Comparison of ENCODE assay signal across 9 cellular contexts in genomic region chrX:101462892-101463291, GRCh38. TPM values are rescaled to one million over a fixed set of nuclear protein-coding genes. Genes with fewer than 3 reads are reported as not detected.
DNase-seq lines count a peak whose midpoint lies in the region; ATAC-seq and TF ChIP-seq lines count a peak whose summit lies in the region.
"Had no signal": no experiment of that assay in that cellular context is flagged by ENCODE, and none has a peak within 500 bp of the region (broad histone marks: within the 10 kb centered on the region; RNA-seq: fewer than 3 reads in every experiment).

No MANE protein-coding gene starts in this region.

- CTCF ChIA-PET in A673 (lab: Charles Lee): no interaction called here
- CTCF ChIA-PET in CD8-positive, alpha-beta T cell (lab: Charles Lee): no interaction called here

- no TSS peak for BruUV-seq in A673 (replicated peaks; lab: Mats Ljungman, UMichigan)

- H3K4me3 ChIP-seq in A673 (ENCODE audit: low read depth, low read length, poor library complexity, severe bottlenecking) (no peak overlapping the region), epithelial cell of proximal tubule (ENCODE audit: low read depth, low read length) (no peak overlapping the region)
- no peak overlapping the region for H3K4me3 ChIP-seq in CD8-positive, alpha-beta T cell (ENCODE audit: low read depth, low read length)
- H3K4me3 ChIP-seq: skin epidermis had no signal

- intact Hi-C loops in A673 (cut with micrococcal nuclease; ENCODE audit: unreplicated experiment): no loop called here
- intact Hi-C loops in CD8-positive, alpha-beta T cell (cut with DNase I, micrococcal nuclease): no loop called here

- no peaks in the 10 kb centered on the region for H3K4me1 Mint-ChIP-seq in CD8-positive, alpha-beta T cell (ENCODE audit: low read depth)

- POLR2A ChIA-PET in A673 (lab: Charles Lee; ENCODE audit: low non-redundant PET): no interaction called here
- POLR2A ChIA-PET in CD8-positive, alpha-beta T cell (lab: Charles Lee): no interaction called here

- H3K27me3 ChIP-seq in A673 (replicated peaks; ENCODE audit: insufficient read depth, low read depth, low read length, poor library complexity): no peaks in the 10 kb centered on the region
- no peaks in the 10 kb centered on the region for H3K27me3 ChIP-seq in CD8-positive, alpha-beta T cell (ENCODE audit: insufficient read depth, low read length)

- H3K4me1 ChIP-seq in A673 (ENCODE audit: insufficient read depth, low read length, poor library complexity, severe bottlenecking): no peaks in the 10 kb centered on the region
- no peaks in the 10 kb centered on the region for H3K4me1 ChIP-seq in CD8-positive, alpha-beta T cell (ENCODE audit: insufficient read depth, low read length)

- no peak overlapping the region for H3K4me3 Mint-ChIP-seq in CD8-positive, alpha-beta T cell

- TF ChIP-seq CTCF in A673 (conservative IDR thresholded peaks at IDR 0.05; ENCODE audit: low read depth, low read length) (peak; percentile 48), epithelial cell of proximal tubule (conservative IDR thresholded peaks at IDR 0.05; ENCODE audit: low read depth, low read length) (peak; percentile 44)
- no peak for TF ChIP-seq CTCF in CD8-positive, alpha-beta T cell (IDR thresholded peaks at IDR 0.05)

- H3K36me3 Mint-ChIP-seq in CD8-positive, alpha-beta T cell: peaks cover 13% of the 10 kb centered on the region

- ATAC-seq in GM21529 (IDR thresholded peaks at IDR 0.05; ENCODE audit: unreplicated experiment): peak; percentile 65
- no peak for ATAC-seq in CD8-positive, alpha-beta T cell

- H3K27me3 Mint-ChIP-seq in CD8-positive, alpha-beta T cell (ENCODE audit: low read depth): no peaks in the 10 kb centered on the region

- no peaks in the 10 kb centered on the region for H3K9me3 Mint-ChIP-seq in CD8-positive, alpha-beta T cell

- DNase-seq in A673 (ENCODE audit: low spot score) (peak; percentile 36), NCI-H446 (lab: John Stamatoyannopoulos, UW) (peak; percentile 21 to 39), epithelial cell of proximal tubule (ENCODE audit: low read depth) (no peak), 8988T (no peak)
- no peak for DNase-seq in CD8-positive, alpha-beta T cell
- DNase-seq in activated CD4-positive, alpha-beta T cell treated with anti-CD3 and anti-CD28 coated beads for 4 hours: no peak
- no peak for DNase-seq in activated T-cell treated with anti-CD3 and anti-CD28 coated beads, Interleukin-2, amount 50 U/mL, for 48 hours

- no peaks in the 10 kb centered on the region for H3K9me3 ChIP-seq in A673 (ENCODE audit: low read depth, low read length, poor library complexity, severe bottlenecking)
- no peaks in the 10 kb centered on the region for H3K9me3 ChIP-seq in CD8-positive, alpha-beta T cell (ENCODE audit: low read length)

- no peak overlapping the region for H3K27ac Mint-ChIP-seq in CD8-positive, alpha-beta T cell

- H3K36me3 ChIP-seq in A673 (ENCODE audit: insufficient read depth, low read length, poor library complexity, severe bottlenecking): no peaks in the 10 kb centered on the region
- no peaks in the 10 kb centered on the region for H3K36me3 ChIP-seq in CD8-positive, alpha-beta T cell (ENCODE audit: insufficient read depth, low read length)

- no peak overlapping the region for H3K27ac ChIP-seq in A673 (ENCODE audit: low read depth, low read length, poor library complexity, severe bottlenecking)
- no peak overlapping the region for H3K27ac ChIP-seq in CD8-positive, alpha-beta T cell (ENCODE audit: low read depth, low read length)
- H3K27ac ChIP-seq: skin epidermis had no signal

RNA-seq across cellular contexts. Expression of gene ARMCX4, which starts 22.4 kb away (rescaled TPM):
- total RNA-seq in A673 (2021) (12.0 and 13.3 TPM in 2 replicates), epithelial cell of proximal tubule (0.65 and 1.6 TPM in 2 replicates)
- total RNA-seq in CD8-positive, alpha-beta T cell: 10 to 100 TPM; 13.3 to 13.4 TPM

RNA-seq across cellular contexts. Expression of gene HNRNPH2, which starts 54.9 kb away (rescaled TPM):
- total RNA-seq in A673 (2021) (46.0 and 48.8 TPM in 2 replicates), epithelial cell of proximal tubule (47.2 and 67.8 TPM in 2 replicates)
- total RNA-seq in CD8-positive, alpha-beta T cell: 10 to 100 TPM; 43.2 to 47.3 TPM

RNA-seq across cellular contexts. Expression of gene GLA, which starts 55.2 kb away (rescaled TPM):
- total RNA-seq in A673 (2021): 50.2 and 61.8 TPM in 2 replicates
- 53.3 and 61.6 TPM in 2 replicates for total RNA-seq in epithelial cell of proximal tubule
- 10 to 100 TPM; 31.7 to 32.0 TPM for total RNA-seq in CD8-positive, alpha-beta T cell

Comparison
In these comparisons a context has a peak if more than half of its experiments do, and no peak if none do; other contexts are left out.
1. DNase-seq: peak in A673 (single experiment) and NCI-H446 (2 of 2); none in epithelial cell of proximal tubule (single experiment), CD8-positive, alpha-beta T cell (0 of 7), 8988T (single experiment), activated CD4-positive, alpha-beta T cell treated with anti-CD3 and anti-CD28 coated beads for 4 hours (0 of 2) and activated T-cell treated with anti-CD3 and anti-CD28 coated beads, Interleukin-2, amount 50 U/mL, for 48 hours (0 of 2).